14 cellular contexts compared by ENCODE assay signal in the genomic region with DNA sequence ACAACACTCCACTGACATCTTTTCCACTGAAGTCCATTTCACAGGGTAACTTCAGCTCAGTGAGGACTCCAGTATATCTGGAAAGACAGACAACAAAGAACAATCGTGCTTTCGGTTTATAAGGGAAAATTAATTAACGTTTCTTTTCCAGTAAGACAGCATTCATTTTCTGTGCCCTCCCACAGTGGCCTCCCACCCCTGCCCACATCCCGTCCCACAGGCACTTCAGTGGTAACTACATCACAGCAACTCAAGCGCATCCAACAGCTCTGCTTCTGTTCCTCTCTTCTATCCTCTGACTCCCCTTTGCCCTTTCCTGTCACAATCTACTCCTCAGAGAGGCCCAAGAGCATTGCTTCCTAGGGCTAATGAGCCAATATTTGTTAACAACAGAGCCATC. TPM values are rescaled to one million over a fixed set of nuclear protein-coding genes. Genes with fewer than 3 reads are reported as not detected.
DNase-seq lines count a peak whose midpoint lies in the region; ATAC-seq and TF ChIP-seq lines count a peak whose summit lies in the region.
"Had no signal": no experiment of that assay in that cellular context is flagged by ENCODE, and none has a peak within 500 bp of the region (broad histone marks: within the 10 kb centered on the region; RNA-seq: fewer than 3 reads in every experiment).

No MANE protein-coding gene starts in this region.

- ATAC-seq in GM18502 (IDR thresholded peaks at IDR 0.05; ENCODE audit: poor library complexity, unreplicated experiment) (peak; percentile 96), GM19452 (IDR thresholded peaks at IDR 0.05; ENCODE audit: unreplicated experiment) (peak; percentile 89), HG03045 (IDR thresholded peaks at IDR 0.05; ENCODE audit: unreplicated experiment) (peak; percentile 65)
- no peak for ATAC-seq in CD8-positive, alpha-beta T cell

- H3K9me3 Mint-ChIP-seq in activated CD4-positive, alpha-beta memory T cell treated with anti-CD3 and anti-CD28 coated beads, Interleukin-2, amount 10 ng/mL, durations not matched to agents 7 days and 5 days, result no peaks in the 10 kb centered on the region
- no peaks in the 10 kb centered on the region for H3K9me3 Mint-ChIP-seq in CD8-positive, alpha-beta T cell
- H3K9me3 Mint-ChIP-seq: central memory CD8-positive, alpha-beta T cell had no signal

- H3K4me3 ChIP-seq in CD8-positive, alpha-beta T cell (ENCODE audit: low read depth, low read length), result no peak overlapping the region
- H3K4me3 ChIP-seq: SJSA1 had no signal

- no peaks in the 10 kb centered on the region for H3K4me1 ChIP-seq in CD8-positive, alpha-beta T cell (ENCODE audit: insufficient read depth, low read length)
- H3K4me1 ChIP-seq: SJSA1 had no signal

- POLR2A ChIA-PET in activated CD4-positive, alpha-beta memory T cell treated with anti-CD3 and anti-CD28 coated beads, Interleukin-2, amount 10 ng/mL, durations not matched to agents 7 days and 5 days (lab: Charles Lee), result no interaction called here
- POLR2A ChIA-PET in CD8-positive, alpha-beta T cell (lab: Charles Lee), result no interaction called here

- DNase-seq in activated CD4-positive, alpha-beta memory T cell treated with anti-CD3 and anti-CD28 coated beads, Interleukin-2, amount 10 ng/mL, durations not matched to agents 7 days and 5 days, result peak; percentile 44
- no peak for DNase-seq in MV-4-11 (lab: John Stamatoyannopoulos, UW)
- no peak for DNase-seq in CD8-positive, alpha-beta T cell
- DNase-seq in GM19240 (ENCODE audit: insufficient read length, low spot score), result no peak
- DNase-seq in GOT3 (lab: John Stamatoyannopoulos, UW), result no peak
- DNase-seq: DMS79 treated with DMSO at 0.1 percent for 48 hours, foreskin fibroblast, NCI-H2029 had no signal

- H3K4me1 Mint-ChIP-seq in activated CD4-positive, alpha-beta memory T cell treated with anti-CD3 and anti-CD28 coated beads, Interleukin-2, amount 10 ng/mL, durations not matched to agents 7 days and 5 days, result peaks cover 12% of the 10 kb centered on the region
- H3K4me1 Mint-ChIP-seq in CD8-positive, alpha-beta T cell (ENCODE audit: low read depth), result peaks cover 2% of the 10 kb centered on the region

- H3K36me3 Mint-ChIP-seq in activated CD4-positive, alpha-beta memory T cell treated with anti-CD3 and anti-CD28 coated beads, Interleukin-2, amount 10 ng/mL, durations not matched to agents 7 days and 5 days (ENCODE audit: low read depth), result no peaks in the 10 kb centered on the region
- no peaks in the 10 kb centered on the region for H3K36me3 Mint-ChIP-seq in CD8-positive, alpha-beta T cell

- H3K27ac ChIP-seq in CD8-positive, alpha-beta T cell (ENCODE audit: low read depth, low read length), result no peak overlapping the region
- H3K27ac ChIP-seq: SJSA1 had no signal

- H3K36me3 ChIP-seq in CD8-positive, alpha-beta T cell (ENCODE audit: insufficient read depth, low read length), result no peaks in the 10 kb centered on the region
- H3K36me3 ChIP-seq: SJSA1 had no signal

- CTCF ChIA-PET in activated CD4-positive, alpha-beta memory T cell treated with anti-CD3 and anti-CD28 coated beads, Interleukin-2, amount 10 ng/mL, durations not matched to agents 7 days and 5 days (lab: Charles Lee), result no interaction called here
- CTCF ChIA-PET in CD8-positive, alpha-beta T cell (lab: Charles Lee), result no interaction called here

- intact Hi-C loops in CD8-positive, alpha-beta T cell (cut with DNase I, micrococcal nuclease), result no loop called here

- peak overlapping the region; percentile 47 for H3K4me3 Mint-ChIP-seq in activated CD4-positive, alpha-beta memory T cell treated with anti-CD3 and anti-CD28 coated beads, Interleukin-2, amount 10 ng/mL, durations not matched to agents 7 days and 5 days
- H3K4me3 Mint-ChIP-seq in CD8-positive, alpha-beta T cell, result no peak overlapping the region
- H3K4me3 Mint-ChIP-seq: central memory CD8-positive, alpha-beta T cell had no signal

- no peak for TF ChIP-seq CTCF in CD8-positive, alpha-beta T cell (IDR thresholded peaks at IDR 0.05)

- H3K27me3 Mint-ChIP-seq in activated CD4-positive, alpha-beta memory T cell treated with anti-CD3 and anti-CD28 coated beads, Interleukin-2, amount 10 ng/mL, durations not matched to agents 7 days and 5 days, result no peaks in the 10 kb centered on the region
- peaks cover 2% of the 10 kb centered on the region for H3K27me3 Mint-ChIP-seq in CD8-positive, alpha-beta T cell (ENCODE audit: low read depth)
- H3K27me3 Mint-ChIP-seq: central memory CD8-positive, alpha-beta T cell had no signal

- H3K9me3 ChIP-seq in CD8-positive, alpha-beta T cell (ENCODE audit: low read length), result no peaks in the 10 kb centered on the region
- H3K9me3 ChIP-seq: SJSA1 had no signal

- H3K27ac Mint-ChIP-seq in activated CD4-positive, alpha-beta memory T cell treated with anti-CD3 and anti-CD28 coated beads, Interleukin-2, amount 10 ng/mL, durations not matched to agents 7 days and 5 days, result peak overlapping the region; percentile 53
- no peak overlapping the region for H3K27ac Mint-ChIP-seq in CD8-positive, alpha-beta T cell

- no peaks in the 10 kb centered on the region for H3K27me3 ChIP-seq in CD8-positive, alpha-beta T cell (ENCODE audit: insufficient read depth, low read length)
- H3K27me3 ChIP-seq: SJSA1 had no signal

RNA-seq across cellular contexts. Expression of gene GLDC, which starts 40.3 kb away (rescaled TPM):
- 1 to 10 TPM; 4.2 to 4.3 TPM for total RNA-seq in activated CD4-positive, alpha-beta memory T cell treated with anti-CD3 and anti-CD28 coated beads, Interleukin-2, amount 10 ng/mL, durations not matched to agents 7 days and 5 days
- total RNA-seq in CD8-positive, alpha-beta T cell, result not detected
- total RNA-seq: subcutaneous adipose tissue had no signal

Comparison
In these comparisons a context has a peak if more than half of its experiments do, and no peak if none do; other contexts are left out.
1. RNA of gene GLDC, which starts 40.3 kb away (total RNA-seq): 4.2 to 4.3 TPM in activated CD4-positive, alpha-beta memory T cell treated with anti-CD3 and anti-CD28 coated beads, Interleukin-2, amount 10 ng/mL, durations not matched to agents 7 days and 5 days; not detected in CD8-positive, alpha-beta T cell; every median in the first group is over 4 times any median in the second.